In the genomic region with DNA sequence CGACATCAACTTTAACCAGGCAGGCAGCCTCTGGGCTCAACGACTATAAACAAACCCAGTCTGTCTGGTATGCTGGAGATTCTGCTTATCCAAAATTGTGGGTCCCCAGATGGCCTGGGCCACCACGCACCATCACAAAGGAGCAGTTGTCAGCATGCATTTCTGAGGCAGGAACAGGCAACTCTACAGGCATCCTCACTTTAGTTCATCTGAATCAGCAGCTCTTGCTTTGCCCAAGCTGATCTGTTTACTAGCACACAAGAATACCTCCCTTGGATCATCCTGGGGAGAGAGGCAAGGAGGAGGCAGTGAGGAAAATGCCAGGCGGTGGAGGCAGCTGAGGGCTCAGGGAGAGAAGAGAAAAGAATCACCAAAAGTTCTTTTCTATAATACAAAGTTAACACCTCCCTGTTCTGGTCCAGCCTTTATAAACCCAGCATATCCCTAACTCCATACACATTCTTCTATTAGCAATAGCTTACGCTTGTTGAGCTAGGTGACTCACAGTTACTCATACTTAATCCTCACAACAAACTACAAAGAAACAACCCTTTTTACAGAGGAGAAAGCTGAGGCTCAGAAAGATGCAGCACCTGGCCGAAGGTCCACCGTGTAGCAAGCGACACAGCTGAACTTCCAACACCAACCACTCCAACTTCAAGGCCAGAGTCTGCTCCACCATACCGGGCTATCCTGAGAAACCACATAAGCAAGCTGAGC, we compare ENCODE assay signal across 1 cellular context.
TF ChIP-seq lines count a peak whose summit lies in the region.

No MANE protein-coding gene starts in this region.

TF ChIP-seq in HepG2, 621 proteins besides CTCF, POLR2A, EP300 and RAD21:
- TF ChIP-seq, protein P1, sequence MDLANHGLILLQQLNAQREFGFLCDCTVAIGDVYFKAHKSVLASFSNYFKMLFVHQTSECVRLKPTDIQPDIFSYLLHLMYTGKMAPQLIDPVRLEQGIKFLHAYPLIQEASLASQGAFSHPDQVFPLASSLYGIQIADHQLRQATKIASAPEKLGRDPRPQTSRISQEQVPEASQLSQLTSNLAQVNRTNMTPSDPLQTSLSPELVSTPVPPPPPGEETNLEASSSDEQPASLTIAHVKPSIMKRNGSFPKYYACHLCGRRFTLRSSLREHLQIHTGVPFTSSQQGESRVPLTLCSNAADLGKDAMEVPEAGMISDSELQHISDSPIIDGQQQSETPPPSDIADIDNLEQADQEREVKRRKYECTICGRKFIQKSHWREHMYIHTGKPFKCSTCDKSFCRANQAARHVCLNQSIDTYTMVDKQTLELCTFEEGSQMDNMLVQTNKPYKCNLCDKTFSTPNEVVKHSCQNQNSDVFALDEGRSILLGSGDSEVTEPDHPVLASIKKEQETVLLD (CRISPR knock-in tag; IDR thresholded peaks at IDR 0.05; ENCODE audit: low read depth) = no peak
- TF ChIP-seq ZKSCAN1 (IDR thresholded peaks at IDR 0.05; ENCODE audit: low read length) (no peak), CENPT (CRISPR knock-in tag; IDR thresholded peaks at IDR 0.05; ENCODE audit: low read depth) (no peak), ZNF484 (CRISPR knock-in tag; IDR thresholded peaks at IDR 0.05; ENCODE audit: borderline replicate concordance, low read depth) (no peak), MXD4 (CRISPR knock-in tag; IDR thresholded peaks at IDR 0.05) (no peak), MIER3 (CRISPR knock-in tag; IDR thresholded peaks at IDR 0.05; ENCODE audit: borderline replicate concordance) (no peak), ZKSCAN8 (CRISPR knock-in tag; IDR thresholded peaks at IDR 0.05; ENCODE audit: borderline replicate concordance) (no peak), PHF5A (CRISPR knock-in tag; IDR thresholded peaks at IDR 0.05; ENCODE audit: low read depth, unreplicated experiment) (no peak), ZNF33B (CRISPR knock-in tag; IDR thresholded peaks at IDR 0.05) (no peak), ZNF780A (CRISPR knock-in tag; IDR thresholded peaks at IDR 0.05) (no peak), HOXA7 (CRISPR knock-in tag; IDR thresholded peaks at IDR 0.05) (no peak)
- TF ChIP-seq, protein P2, sequence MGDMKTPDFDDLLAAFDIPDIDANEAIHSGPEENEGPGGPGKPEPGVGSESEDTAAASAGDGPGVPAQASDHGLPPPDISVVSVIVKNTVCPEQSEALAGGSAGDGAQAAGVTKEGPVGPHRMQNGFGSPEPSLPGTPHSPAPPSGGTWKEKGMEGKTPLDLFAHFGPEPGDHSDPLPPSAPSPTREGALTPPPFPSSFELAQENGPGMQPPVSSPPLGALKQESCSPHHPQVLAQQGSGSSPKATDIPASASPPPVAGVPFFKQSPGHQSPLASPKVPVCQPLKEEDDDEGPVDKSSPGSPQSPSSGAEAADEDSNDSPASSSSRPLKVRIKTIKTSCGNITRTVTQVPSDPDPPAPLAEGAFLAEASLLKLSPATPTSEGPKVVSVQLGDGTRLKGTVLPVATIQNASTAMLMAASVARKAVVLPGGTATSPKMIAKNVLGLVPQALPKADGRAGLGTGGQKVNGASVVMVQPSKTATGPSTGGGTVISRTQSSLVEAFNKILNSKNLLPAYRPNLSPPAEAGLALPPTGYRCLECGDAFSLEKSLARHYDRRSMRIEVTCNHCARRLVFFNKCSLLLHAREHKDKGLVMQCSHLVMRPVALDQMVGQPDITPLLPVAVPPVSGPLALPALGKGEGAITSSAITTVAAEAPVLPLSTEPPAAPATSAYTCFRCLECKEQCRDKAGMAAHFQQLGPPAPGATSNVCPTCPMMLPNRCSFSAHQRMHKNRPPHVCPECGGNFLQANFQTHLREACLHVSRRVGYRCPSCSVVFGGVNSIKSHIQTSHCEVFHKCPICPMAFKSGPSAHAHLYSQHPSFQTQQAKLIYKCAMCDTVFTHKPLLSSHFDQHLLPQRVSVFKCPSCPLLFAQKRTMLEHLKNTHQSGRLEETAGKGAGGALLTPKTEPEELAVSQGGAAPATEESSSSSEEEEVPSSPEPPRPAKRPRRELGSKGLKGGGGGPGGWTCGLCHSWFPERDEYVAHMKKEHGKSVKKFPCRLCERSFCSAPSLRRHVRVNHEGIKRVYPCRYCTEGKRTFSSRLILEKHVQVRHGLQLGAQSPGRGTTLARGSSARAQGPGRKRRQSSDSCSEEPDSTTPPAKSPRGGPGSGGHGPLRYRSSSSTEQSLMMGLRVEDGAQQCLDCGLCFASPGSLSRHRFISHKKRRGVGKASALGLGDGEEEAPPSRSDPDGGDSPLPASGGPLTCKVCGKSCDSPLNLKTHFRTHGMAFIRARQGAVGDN (CRISPR knock-in tag; IDR thresholded peaks at IDR 0.05) = no peak
- TF ChIP-seq, protein P3, sequence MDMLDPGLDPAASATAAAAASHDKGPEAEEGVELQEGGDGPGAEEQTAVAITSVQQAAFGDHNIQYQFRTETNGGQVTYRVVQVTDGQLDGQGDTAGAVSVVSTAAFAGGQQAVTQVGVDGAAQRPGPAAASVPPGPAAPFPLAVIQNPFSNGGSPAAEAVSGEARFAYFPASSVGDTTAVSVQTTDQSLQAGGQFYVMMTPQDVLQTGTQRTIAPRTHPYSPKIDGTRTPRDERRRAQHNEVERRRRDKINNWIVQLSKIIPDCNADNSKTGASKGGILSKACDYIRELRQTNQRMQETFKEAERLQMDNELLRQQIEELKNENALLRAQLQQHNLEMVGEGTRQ (IDR thresholded peaks at IDR 0.05; ENCODE audit: low read depth, low read length) = no peak
- TF ChIP-seq, protein P3 (CRISPR knock-in tag; IDR thresholded peaks at IDR 0.05; ENCODE audit: borderline replicate concordance) = no peak
